In the genomic region with DNA sequence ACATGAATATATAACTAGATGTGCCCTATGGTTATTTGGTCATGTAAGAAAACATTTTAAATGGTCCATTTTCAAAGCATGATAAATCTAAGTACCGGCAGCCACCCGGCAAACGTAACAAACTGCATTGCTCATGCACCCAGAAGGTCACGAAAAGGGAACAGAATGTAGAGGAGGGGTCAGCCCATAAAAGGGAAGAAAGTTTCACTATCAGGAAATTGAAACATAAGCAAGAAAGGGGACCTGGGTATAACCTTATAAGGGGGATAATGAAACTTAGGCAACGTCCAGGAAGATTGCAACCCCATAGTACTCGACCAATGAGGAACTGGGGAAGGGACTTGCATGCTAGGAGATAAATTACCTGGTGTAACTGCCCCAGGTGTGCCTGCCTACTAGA, we compare ENCODE assay signal across 20 cellular contexts.
"Had no signal": no experiment of that assay in that cellular context is flagged by ENCODE, and none has a peak within 500 bp of the region (broad histone marks: within the 10 kb centered on the region; RNA-seq: fewer than 3 reads in every experiment).

No MANE protein-coding gene starts in this region.

- H3K4me1 ChIP-seq: gastrocnemius medialis, heart right ventricle, right atrium auricular region, sigmoid colon, tibial artery, upper lobe of left lung, vagina had no signal

- ATAC-seq: esophagus mucosa; gastrocnemius medialis; heart right ventricle; left lobe of liver; naive thymus-derived CD8-positive, alpha-beta T cell; stimulated activated naive CD8-positive, alpha-beta T cell treated with anti-CD3 and anti-CD28 coated beads, Interleukin-15, Interleukin-2, amounts not matched to agents 100 U/mL and 50 U/mL, for 24 hours had no signal

- DNase-seq: cortex of kidney; dorsolateral prefrontal cortex; effector CD8-positive, alpha-beta T cell; gastrocnemius medialis; heart right ventricle; hypothalamus; kidney glomerular epithelial cell; mammary epithelial cell; naive thymus-derived CD8-positive, alpha-beta T cell; posterior cingulate gyrus; sigmoid colon; stimulated activated naive CD8-positive, alpha-beta T cell treated with anti-CD3 and anti-CD28 coated beads, Interleukin-15, Interleukin-2, amounts not matched to agents 100 U/mL and 50 U/mL, for 24 hours; tibial artery; upper lobe of left lung had no signal

- H3K36me3 Mint-ChIP-seq: naive thymus-derived CD8-positive, alpha-beta T cell had no signal

- H3K27ac ChIP-seq: dorsolateral prefrontal cortex, gastrocnemius medialis, heart right ventricle, right atrium auricular region, sigmoid colon, skin epidermis, tibial artery, upper lobe of left lung, vagina had no signal

- H3K4me3 Mint-ChIP-seq: naive thymus-derived CD8-positive, alpha-beta T cell; neural crest cell had no signal

- H3K9me3 ChIP-seq: gastrocnemius medialis, right atrium auricular region, sigmoid colon, tibial artery, upper lobe of left lung, vagina had no signal

- H3K27me3 ChIP-seq: dorsolateral prefrontal cortex, gastrocnemius medialis, heart right ventricle, right atrium auricular region, sigmoid colon, tibial artery, upper lobe of left lung, vagina had no signal

- H3K36me3 ChIP-seq: gastrocnemius medialis, heart right ventricle, right atrium auricular region, sigmoid colon, tibial artery, upper lobe of left lung, vagina had no signal

- H3K4me1 Mint-ChIP-seq: naive thymus-derived CD8-positive, alpha-beta T cell; neural crest cell had no signal

- H3K4me3 ChIP-seq: dorsolateral prefrontal cortex, gastrocnemius medialis, heart right ventricle, right atrium auricular region, sigmoid colon, skin epidermis, tibial artery, upper lobe of left lung, vagina had no signal

- H3K27ac Mint-ChIP-seq: naive thymus-derived CD8-positive, alpha-beta T cell had no signal

- H3K27me3 Mint-ChIP-seq: naive thymus-derived CD8-positive, alpha-beta T cell had no signal
